In the genomic region with DNA sequence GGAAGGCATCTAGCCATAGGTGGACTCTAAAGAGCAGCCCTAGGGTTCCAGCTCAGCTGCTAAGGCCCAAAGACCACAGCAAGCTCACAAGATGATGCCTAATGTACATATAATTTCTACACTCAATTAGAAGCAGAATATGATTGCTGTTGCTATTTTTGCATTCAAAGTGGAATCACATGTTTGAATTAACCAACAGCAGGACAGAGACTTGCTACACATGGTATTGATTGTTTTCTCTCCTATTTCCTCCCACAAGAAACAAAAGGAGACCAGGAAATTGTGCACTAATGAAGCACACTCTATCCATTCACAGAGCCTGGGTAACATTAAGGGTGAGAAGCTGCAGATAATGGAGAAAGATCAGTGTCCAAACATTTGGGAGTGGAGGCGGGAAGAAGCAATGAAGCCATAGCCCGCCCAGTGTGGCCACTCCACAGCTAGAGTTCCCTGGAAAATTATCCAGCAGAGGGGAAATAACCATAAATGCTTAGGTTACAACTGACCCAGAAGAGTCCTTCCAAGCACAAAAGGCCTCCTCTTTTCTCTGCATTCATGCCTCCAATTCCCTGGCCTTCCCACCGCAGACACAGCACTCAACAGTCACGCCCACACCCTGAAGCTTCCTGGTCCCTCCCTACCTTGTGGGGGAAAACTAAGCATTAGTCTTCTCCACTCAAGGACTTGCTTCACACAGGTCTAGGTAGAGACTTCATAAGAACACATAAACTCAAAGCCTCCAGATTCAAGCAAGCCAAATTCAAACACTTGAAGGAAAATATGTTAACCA, we compare ENCODE assay signal across 14 cellular contexts. TPM values are rescaled to one million over a fixed set of nuclear protein-coding genes. Genes with fewer than 3 reads are reported as not detected.
DNase-seq lines count a peak whose midpoint lies in the region; ATAC-seq and TF ChIP-seq lines count a peak whose summit lies in the region.
"Had no signal": no experiment of that assay in that cellular context is flagged by ENCODE, and none has a peak within 500 bp of the region (broad histone marks: within the 10 kb centered on the region; RNA-seq: fewer than 3 reads in every experiment).

No MANE protein-coding gene starts in this region.

- H2BK5ac ChIP-seq in trophoblast cell (ENCODE audit: low read depth, low read length, poor library complexity): no peak overlapping the region

- H2AFZ ChIP-seq in trophoblast cell (ENCODE audit: insufficient read depth, low read length, poor library complexity): no peak overlapping the region

- H3K79me2 ChIP-seq in trophoblast cell (ENCODE audit: control insufficient read depth, insufficient read depth, low read length, poor library complexity): peaks cover 42% of the 10 kb centered on the region

- no peak overlapping the region for H2BK12ac ChIP-seq in trophoblast cell (ENCODE audit: low read length)

- peaks cover 0 to 4% of the 10 kb centered on the region in 2 donors for H3K4me1 Mint-ChIP-seq in effector memory CD8-positive, alpha-beta T cell (ENCODE audit: low read depth in 2 of 2)
- H3K4me1 Mint-ChIP-seq in immature natural killer cell: peaks cover 0 to 3% of the 10 kb centered on the region in 2 donors

- WGBS in trophoblast cell (ENCODE audit: extremely low coverage, insufficient coverage, insufficient read length): no CpG with 5 or more reads among the region's 4 CpGs

- H3K9me3 Mint-ChIP-seq in effector memory CD8-positive, alpha-beta T cell: no peaks in the 10 kb centered on the region
- H3K9me3 Mint-ChIP-seq in immature natural killer cell: no peaks in the 10 kb centered on the region
- H3K9me3 Mint-ChIP-seq: activated naive CD8-positive, alpha-beta T cell treated with anti-CD3 and anti-CD28 coated beads, Interleukin-2, amount 10 ng/mL, durations not matched to agents 7 days and 5 days; naive thymus-derived CD8-positive, alpha-beta T cell had no signal

- H3K4me3 Mint-ChIP-seq in effector memory CD8-positive, alpha-beta T cell: no peak overlapping the region
- H3K4me3 Mint-ChIP-seq in immature natural killer cell: no peak overlapping the region
- H3K4me3 Mint-ChIP-seq: activated naive CD8-positive, alpha-beta T cell treated with anti-CD3 and anti-CD28 coated beads, Interleukin-2, amount 10 ng/mL, durations not matched to agents 7 days and 5 days; naive thymus-derived CD8-positive, alpha-beta T cell had no signal

- H2AK5ac ChIP-seq in trophoblast cell (ENCODE audit: low read length): no peak overlapping the region

- H3K18ac ChIP-seq in trophoblast cell (ENCODE audit: low read length): no peak overlapping the region

- no peak overlapping the region for H3K14ac ChIP-seq in trophoblast cell (ENCODE audit: low read length)

- H3K23ac ChIP-seq in trophoblast cell (ENCODE audit: low read length): no peak overlapping the region

- H3K27me3 Mint-ChIP-seq in effector memory CD8-positive, alpha-beta T cell: peaks cover 55 to 61% of the 10 kb centered on the region in 2 donors
- H3K27me3 Mint-ChIP-seq in immature natural killer cell (ENCODE audit: low read depth in 3 of 3): peaks cover 2 to 23% (median 16%) of the 10 kb centered on the region in 3 donors
- H3K27me3 Mint-ChIP-seq: activated naive CD8-positive, alpha-beta T cell treated with anti-CD3 and anti-CD28 coated beads, Interleukin-2, amount 10 ng/mL, durations not matched to agents 7 days and 5 days had no signal

- H3K27ac Mint-ChIP-seq in effector memory CD8-positive, alpha-beta T cell: no peak overlapping the region
- H3K27ac Mint-ChIP-seq in immature natural killer cell: no peak overlapping the region
- H3K27ac Mint-ChIP-seq: activated naive CD8-positive, alpha-beta T cell treated with anti-CD3 and anti-CD28 coated beads, Interleukin-2, amount 10 ng/mL, durations not matched to agents 7 days and 5 days had no signal

- H3K27ac ChIP-seq in trophoblast cell (ENCODE audit: low read depth, low read length): no peak overlapping the region
- H3K27ac ChIP-seq: BLaER1 treated with 17β-estradiol and CSF1 and Interleukin-3, amounts not matched to agents 10 nM and 100 nM had no signal

- ATAC-seq in effector memory CD8-positive, alpha-beta T cell (replicated peaks): no peak
- ATAC-seq in GM18909 (IDR thresholded peaks at IDR 0.05; ENCODE audit: poor library complexity, unreplicated experiment): no peak
- ATAC-seq: naive thymus-derived CD8-positive, alpha-beta T cell had no signal

- H4K12ac ChIP-seq in trophoblast cell (ENCODE audit: low read depth, low read length): no peak overlapping the region

- peak overlapping the region; percentile 56 for H3K4ac ChIP-seq in trophoblast cell (ENCODE audit: low read depth, low read length)

- H4K8ac ChIP-seq in trophoblast cell (ENCODE audit: low read depth, low read length): no peak overlapping the region

- no peak overlapping the region for H3K9ac ChIP-seq in trophoblast cell (ENCODE audit: low read length)
- H3K9ac ChIP-seq: BLaER1 treated with 17β-estradiol and CSF1 and Interleukin-3, amounts not matched to agents 10 nM and 100 nM had no signal

- peaks cover 2% of the 10 kb centered on the region for H3K36me3 Mint-ChIP-seq in effector memory CD8-positive, alpha-beta T cell (ENCODE audit: insufficient read depth)
- H3K36me3 Mint-ChIP-seq in immature natural killer cell: no peaks in the 10 kb centered on the region

- TF ChIP-seq CTCF in fibroblast of villous mesenchyme (IDR thresholded peaks at IDR 0.05; ENCODE audit: insufficient read depth, low read depth, low read length): no peak

- H4K91ac ChIP-seq in trophoblast cell (ENCODE audit: low read depth, low read length): no peak overlapping the region

- DNase-seq in DMS79 treated with DMSO at 0.1 percent for 48 hours (lab: John Stamatoyannopoulos, UW): peak; percentile 68
- DNase-seq in NCI-H69 (lab: John Stamatoyannopoulos, UW): peak; percentile 86
- no peak for DNase-seq in fibroblast of villous mesenchyme (ENCODE audit: low read depth)
- DNase-seq in trophoblast cell: no peak
- DNase-seq in stimulated activated CD4-positive, alpha-beta T cell treated with anti-CD3 and anti-CD28 coated beads, Interleukin-12 subunit alpha, Interleukin-12 subunit beta, amount 100 ng/mL, for 4 hours: no peak
- no peak for DNase-seq in effector memory CD8-positive, alpha-beta T cell
- DNase-seq in immature natural killer cell: no peak
- DNase-seq: activated CD4-positive, alpha-beta T cell treated with anti-CD3 and anti-CD28 coated beads, Interleukin-2, amount 50 U/mL, for 4 hours; activated naive CD8-positive, alpha-beta T cell treated with anti-CD3 and anti-CD28 coated beads, Interleukin-2, amount 10 ng/mL, durations not matched to agents 7 days and 5 days; naive thymus-derived CD8-positive, alpha-beta T cell; NCI-H82; stimulated activated naive CD4-positive, alpha-beta T cell had no signal

- no peaks in the 10 kb centered on the region for H3K9me3 ChIP-seq in trophoblast cell (ENCODE audit: insufficient read depth, low read depth, low read length)

- H2BK120ac ChIP-seq in trophoblast cell (ENCODE audit: insufficient read depth, low read length, poor library complexity): no peak overlapping the region

- no peaks in the 10 kb centered on the region for H3K27me3 ChIP-seq in trophoblast cell (ENCODE audit: insufficient read depth, low read length)

- H3K36me3 ChIP-seq in trophoblast cell (ENCODE audit: control insufficient read depth in 1 of 2, insufficient read depth in 2 of 2, low read length in 2 of 2): peaks cover 0 to 6% of the 10 kb centered on the region in 2 experiments

- H3K4me3 ChIP-seq in fibroblast of villous mesenchyme (ENCODE audit: low read depth, low read length) (peak overlapping the region; percentile 90), trophoblast cell (ENCODE audit: low read depth, low read length) (no peak overlapping the region)
- H3K4me3 ChIP-seq: BLaER1 treated with 17β-estradiol and CSF1 and Interleukin-3, amounts not matched to agents 10 nM and 100 nM had no signal

- H3K4me2 ChIP-seq in trophoblast cell (ENCODE audit: low read length): no peak overlapping the region
- H3K4me2 ChIP-seq: BLaER1 treated with 17β-estradiol and CSF1 and Interleukin-3, amounts not matched to agents 10 nM and 100 nM had no signal

- H3K4me1 ChIP-seq in trophoblast cell (ENCODE audit: control insufficient read depth in 1 of 2, insufficient read depth in 2 of 2, low read length in 2 of 2): peaks cover 9 to 24% of the 10 kb centered on the region in 2 experiments

- no peaks in the 10 kb centered on the region for H3K79me1 ChIP-seq in trophoblast cell (ENCODE audit: low read length)

RNA-seq across cellular contexts. Expression of gene CNN3, which starts 7.5 kb away (rescaled TPM):
- total RNA-seq in fibroblast of villous mesenchyme: 354 and 485 TPM in 2 replicates
- polyA plus RNA-seq in trophoblast cell (2013): 202 and 212 TPM in 2 replicates
- 1 to 10 TPM in 2 of 3 donors, under 1 TPM in 1; 0.83 to 8.0 (median 2.0) TPM for polyA plus RNA-seq in immature natural killer cell

Comparison
In these comparisons a context has a peak if more than half of its experiments do, and no peak if none do; other contexts are left out.
1. DNase-seq: peak in DMS79 treated with DMSO at 0.1 percent for 48 hours (single experiment) and NCI-H69 (single experiment); none in fibroblast of villous mesenchyme (single experiment), trophoblast cell (0 of 2), stimulated activated CD4-positive, alpha-beta T cell treated with anti-CD3 and anti-CD28 coated beads, Interleukin-12 subunit alpha, Interleukin-12 subunit beta, amount 100 ng/mL, for 4 hours (single experiment), effector memory CD8-positive, alpha-beta T cell (0 of 3) and immature natural killer cell (0 of 3).